1 cellular context compared by ENCODE assay signal in the genomic region with DNA sequence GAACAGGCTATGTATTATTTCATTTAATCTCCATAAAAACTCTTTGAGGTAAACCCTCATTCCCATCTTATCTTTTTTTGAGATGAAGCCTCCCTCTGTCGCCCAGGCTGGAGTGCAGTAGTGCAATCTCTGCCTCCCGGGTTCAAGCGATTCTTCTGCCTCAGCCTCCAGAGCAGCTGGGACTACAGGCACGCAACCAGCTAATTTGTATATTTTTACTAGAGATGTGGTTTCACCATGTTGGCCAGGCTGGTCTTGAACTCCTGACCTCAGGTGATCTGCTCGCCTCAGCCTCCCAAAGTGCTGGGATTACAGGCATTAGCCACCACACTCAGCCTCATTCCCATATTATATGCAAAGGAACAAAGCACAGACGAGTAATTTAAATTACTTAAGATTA.
TF ChIP-seq lines count a peak whose summit lies in the region.

No MANE protein-coding gene starts in this region.

TF ChIP-seq in GM12878, 131 proteins besides CTCF, POLR2A, EP300 and RAD21:
- peak; percentile 14 to 35; a peak in 1 of 4 replicates for TF ChIP-seq BHLHE40 (IDR thresholded peaks at IDR 0.05; ENCODE audit: borderline replicate concordance in 1 of 2, low read depth in 2 of 2, low read length in 1 of 2)
